Comparison of ENCODE assay signal across 14 cellular contexts in genomic region chr4:174490356-174490969, GRCh38. TPM values are rescaled to one million over a fixed set of nuclear protein-coding genes. Genes with fewer than 3 reads are reported as not detected.
DNase-seq lines count a peak whose midpoint lies in the region; ATAC-seq and TF ChIP-seq lines count a peak whose summit lies in the region.
"Had no signal": no experiment of that assay in that cellular context is flagged by ENCODE, and none has a peak within 500 bp of the region (broad histone marks: within the 10 kb centered on the region; RNA-seq: fewer than 3 reads in every experiment).

No MANE protein-coding gene starts in this region.

- peaks cover 0 to 7% (median 0%) of the 10 kb centered on the region in 4 donors for H3K36me3 ChIP-seq in transverse colon
- H3K36me3 ChIP-seq: cardiac muscle cell, pancreas had no signal

- no peaks in the 10 kb centered on the region for H3K9me3 ChIP-seq in transverse colon
- H3K9me3 ChIP-seq: pancreas had no signal

- H3K4me1 ChIP-seq in transverse colon = peaks cover 0 to 1% (median 0%) of the 10 kb centered on the region in 4 donors
- H3K4me1 ChIP-seq: pancreas had no signal

- WGBS in transverse colon (ENCODE audit: low coverage in 1 of 2), 2 donors = 37 to 58% methylated on average over 4 of the region's 4 CpGs

- no peak for TF ChIP-seq CTCF in transverse colon (IDR thresholded peaks at IDR 0.05)

- TF ChIP-seq POLR2A in transverse colon (IDR thresholded peaks at IDR 0.05) = no peak

- no peak for TF ChIP-seq EP300 in transverse colon (IDR thresholded peaks at IDR 0.05; ENCODE audit: low read depth)

- H3K27me3 ChIP-seq in transverse colon = no peaks in the 10 kb centered on the region
- H3K27me3 ChIP-seq: cardiac muscle cell, pancreas had no signal

- in situ Hi-C loops in transverse colon (cut with MboI; ENCODE audit: low pct_ligation_motif_present in 1 of 4, low pct_unique_long_range_greater_than_20kb in 1 of 4, low sequenced_read_pairs in 3 of 4) = no loop called here

- ATAC-seq in HG03108 (IDR thresholded peaks at IDR 0.05; ENCODE audit: unreplicated experiment) = no peak
- ATAC-seq: activated CD8-positive, alpha-beta T cell treated with anti-CD3 and anti-CD28 coated beads, Interleukin-2, amount 10 ng/mL, durations not matched to agents 7 days and 5 days; pancreas had no signal

- peak; percentile 42 for DNase-seq in A172 (ENCODE audit: low spot score)
- peak; percentile 33 for DNase-seq in HS-27A (ENCODE audit: low read depth)
- peak; percentile 78 for DNase-seq in amniotic epithelial cell (ENCODE audit: low read depth)
- peak; percentile 2 for DNase-seq in glomerular endothelial cell (ENCODE audit: extremely low read depth, low read depth, low spot score)
- DNase-seq in COR-L47 (lab: John Stamatoyannopoulos, UW) = no peak
- DNase-seq in transverse colon = no peak
- no peak for DNase-seq in NCI-H1105 (lab: John Stamatoyannopoulos, UW)
- DNase-seq: activated CD8-positive, alpha-beta T cell treated with anti-CD3 and anti-CD28 coated beads, Interleukin-2, amount 10 ng/mL, durations not matched to agents 7 days and 5 days; activated gamma-delta T cell; DMS153; pancreas had no signal

- no peak overlapping the region for H3K27ac ChIP-seq in transverse colon
- H3K27ac ChIP-seq: cardiac muscle cell, pancreas had no signal

- intact Hi-C loops in transverse colon (cut with DNase I; ENCODE audit: low total_unique reads) = no loop called here

- no peak overlapping the region for H3K4me3 ChIP-seq in transverse colon
- H3K4me3 ChIP-seq: cardiac muscle cell, pancreas had no signal

RNA-seq across cellular contexts. Expression of gene HPGD, which starts 31.8 kb away (rescaled TPM):
- total RNA-seq in A172 (2014; rRNA removed; shearing (Covaris generic)) = 1.0 and 1.3 TPM in 2 replicates
- 4.6 TPM in 1 of 2 replicates, not detected in the other for total RNA-seq in glomerular endothelial cell
- 100 to 1,000 TPM in 3 of 4 donors, 10 to 100 TPM in 1; 33.0 to 602 (median 361) TPM for total RNA-seq in transverse colon
- total RNA-seq: lung microvascular endothelial cell had no signal

Comparison
In these comparisons a context has a peak if more than half of its experiments do, and no peak if none do; other contexts are left out.
1. DNase-seq: peak in A172 (single experiment), HS-27A (single experiment), amniotic epithelial cell (single experiment) and glomerular endothelial cell (single experiment); none in COR-L47 (single experiment), transverse colon (single experiment) and NCI-H1105 (single experiment).